In the genomic region with DNA sequence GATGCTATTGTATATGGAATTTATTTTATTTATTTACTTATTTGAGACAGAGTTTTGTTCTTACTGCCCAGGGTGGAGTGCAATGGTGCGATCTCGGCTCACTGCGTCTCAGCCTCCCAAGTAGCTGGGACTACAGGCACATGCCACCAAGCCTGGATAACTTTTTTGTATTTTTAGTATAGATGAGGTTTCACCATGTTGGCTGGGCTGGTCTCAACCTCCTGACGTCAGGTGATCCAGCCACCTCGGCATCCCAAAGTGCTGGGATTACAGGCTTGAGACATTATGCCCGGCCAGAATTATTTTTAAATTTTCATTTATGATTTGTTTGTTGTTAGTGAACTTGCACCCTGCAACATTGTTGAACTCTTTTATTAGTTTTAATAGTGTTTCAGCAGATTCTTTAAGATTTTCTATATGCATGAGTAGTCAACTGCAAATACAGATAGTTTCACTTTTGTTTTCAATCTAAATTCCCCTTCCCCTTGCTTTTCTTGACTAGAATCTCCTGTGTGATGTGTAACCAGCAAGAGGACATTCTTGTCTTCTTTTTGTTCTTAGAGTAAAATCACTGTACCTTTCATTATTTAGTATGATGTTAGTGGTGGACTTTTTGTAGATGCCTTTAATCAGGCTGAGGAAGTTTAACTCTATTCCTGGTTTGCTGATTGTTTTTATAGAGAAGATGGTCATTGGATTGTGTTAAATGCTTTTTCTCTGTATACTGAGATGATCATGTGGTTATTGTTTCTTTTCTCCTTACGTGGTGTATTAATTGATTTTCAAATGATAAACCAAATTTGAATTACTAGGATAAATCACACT, we compare ENCODE assay signal across 1 cellular context.
TF ChIP-seq lines count a peak whose summit lies in the region.

No MANE protein-coding gene starts in this region.

TF ChIP-seq in GM23338, 12 proteins besides CTCF, POLR2A, EP300 and RAD21 (continued from another document):
- TF ChIP-seq, protein P1, sequence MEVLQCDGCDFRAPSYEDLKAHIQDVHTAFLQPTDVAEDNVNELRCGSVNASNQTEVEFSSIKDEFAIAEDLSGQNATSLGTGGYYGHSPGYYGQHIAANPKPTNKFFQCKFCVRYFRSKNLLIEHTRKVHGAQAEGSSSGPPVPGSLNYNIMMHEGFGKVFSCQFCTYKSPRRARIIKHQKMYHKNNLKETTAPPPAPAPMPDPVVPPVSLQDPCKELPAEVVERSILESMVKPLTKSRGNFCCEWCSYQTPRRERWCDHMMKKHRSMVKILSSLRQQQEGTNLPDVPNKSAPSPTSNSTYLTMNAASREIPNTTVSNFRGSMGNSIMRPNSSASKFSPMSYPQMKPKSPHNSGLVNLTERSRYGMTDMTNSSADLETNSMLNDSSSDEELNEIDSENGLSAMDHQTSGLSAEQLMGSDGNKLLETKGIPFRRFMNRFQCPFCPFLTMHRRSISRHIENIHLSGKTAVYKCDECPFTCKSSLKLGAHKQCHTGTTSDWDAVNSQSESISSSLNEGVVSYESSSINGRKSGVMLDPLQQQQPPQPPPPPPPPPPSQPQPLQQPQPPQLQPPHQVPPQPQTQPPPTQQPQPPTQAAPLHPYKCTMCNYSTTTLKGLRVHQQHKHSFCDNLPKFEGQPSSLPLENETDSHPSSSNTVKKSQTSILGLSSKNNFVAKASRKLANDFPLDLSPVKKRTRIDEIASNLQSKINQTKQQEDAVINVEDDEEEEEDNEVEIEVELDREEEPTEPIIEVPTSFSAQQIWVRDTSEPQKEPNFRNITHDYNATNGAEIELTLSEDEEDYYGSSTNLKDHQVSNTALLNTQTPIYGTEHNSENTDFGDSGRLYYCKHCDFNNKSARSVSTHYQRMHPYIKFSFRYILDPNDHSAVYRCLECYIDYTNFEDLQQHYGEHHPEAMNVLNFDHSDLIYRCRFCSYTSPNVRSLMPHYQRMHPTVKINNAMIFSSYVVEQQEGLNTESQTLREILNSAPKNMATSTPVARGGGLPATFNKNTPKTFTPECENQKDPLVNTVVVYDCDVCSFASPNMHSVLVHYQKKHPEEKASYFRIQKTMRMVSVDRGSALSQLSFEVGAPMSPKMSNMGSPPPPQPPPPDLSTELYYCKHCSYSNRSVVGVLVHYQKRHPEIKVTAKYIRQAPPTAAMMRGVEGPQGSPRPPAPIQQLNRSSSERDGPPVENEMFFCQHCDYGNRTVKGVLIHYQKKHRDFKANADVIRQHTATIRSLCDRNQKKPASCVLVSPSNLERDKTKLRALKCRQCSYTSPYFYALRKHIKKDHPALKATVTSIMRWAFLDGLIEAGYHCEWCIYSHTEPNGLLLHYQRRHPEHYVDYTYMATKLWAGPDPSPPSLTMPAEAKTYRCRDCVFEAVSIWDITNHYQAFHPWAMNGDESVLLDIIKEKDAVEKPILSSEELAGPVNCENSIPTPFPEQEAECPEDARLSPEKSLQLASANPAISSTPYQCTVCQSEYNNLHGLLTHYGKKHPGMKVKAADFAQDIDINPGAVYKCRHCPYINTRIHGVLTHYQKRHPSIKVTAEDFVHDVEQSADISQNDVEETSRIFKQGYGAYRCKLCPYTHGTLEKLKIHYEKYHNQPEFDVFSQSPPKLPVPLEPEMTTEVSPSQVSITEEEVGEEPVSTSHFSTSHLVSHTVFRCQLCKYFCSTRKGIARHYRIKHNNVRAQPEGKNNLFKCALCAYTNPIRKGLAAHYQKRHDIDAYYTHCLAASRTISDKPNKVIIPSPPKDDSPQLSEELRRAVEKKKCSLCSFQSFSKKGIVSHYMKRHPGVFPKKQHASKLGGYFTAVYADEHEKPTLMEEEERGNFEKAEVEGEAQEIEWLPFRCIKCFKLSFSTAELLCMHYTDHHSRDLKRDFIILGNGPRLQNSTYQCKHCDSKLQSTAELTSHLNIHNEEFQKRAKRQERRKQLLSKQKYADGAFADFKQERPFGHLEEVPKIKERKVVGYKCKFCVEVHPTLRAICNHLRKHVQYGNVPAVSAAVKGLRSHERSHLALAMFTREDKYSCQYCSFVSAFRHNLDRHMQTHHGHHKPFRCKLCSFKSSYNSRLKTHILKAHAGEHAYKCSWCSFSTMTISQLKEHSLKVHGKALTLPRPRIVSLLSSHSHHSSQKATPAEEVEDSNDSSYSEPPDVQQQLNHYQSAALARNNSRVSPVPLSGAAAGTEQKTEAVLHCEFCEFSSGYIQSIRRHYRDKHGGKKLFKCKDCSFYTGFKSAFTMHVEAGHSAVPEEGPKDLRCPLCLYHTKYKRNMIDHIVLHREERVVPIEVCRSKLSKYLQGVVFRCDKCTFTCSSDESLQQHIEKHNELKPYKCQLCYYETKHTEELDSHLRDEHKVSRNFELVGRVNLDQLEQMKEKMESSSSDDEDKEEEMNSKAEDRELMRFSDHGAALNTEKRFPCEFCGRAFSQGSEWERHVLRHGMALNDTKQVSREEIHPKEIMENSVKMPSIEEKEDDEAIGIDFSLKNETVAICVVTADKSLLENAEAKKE (CRISPR knock-in tag; IDR thresholded peaks at IDR 0.05) = no peak
- no peak for TF ChIP-seq CREB1 (CRISPR knock-in tag; IDR thresholded peaks at IDR 0.05; ENCODE audit: low read depth)
- no peak for TF ChIP-seq ZNF331 (CRISPR knock-in tag; IDR thresholded peaks at IDR 0.05; ENCODE audit: low read depth)
- no peak for TF ChIP-seq ZNF114 (CRISPR knock-in tag; IDR thresholded peaks at IDR 0.05)
- TF ChIP-seq NANOG (IDR thresholded peaks at IDR 0.05; ENCODE audit: borderline replicate concordance) = no peak
- TF ChIP-seq EZH2 (IDR thresholded peaks at IDR 0.05; ENCODE audit: low read depth, unreplicated experiment) = no peak
- no peak for TF ChIP-seq EZH2phosphoT487 (IDR thresholded peaks at IDR 0.05; ENCODE audit: unreplicated experiment)
- no peak for TF ChIP-seq STAT1 (IDR thresholded peaks at IDR 0.05; ENCODE audit: unreplicated experiment)
- TF ChIP-seq, protein P2, sequence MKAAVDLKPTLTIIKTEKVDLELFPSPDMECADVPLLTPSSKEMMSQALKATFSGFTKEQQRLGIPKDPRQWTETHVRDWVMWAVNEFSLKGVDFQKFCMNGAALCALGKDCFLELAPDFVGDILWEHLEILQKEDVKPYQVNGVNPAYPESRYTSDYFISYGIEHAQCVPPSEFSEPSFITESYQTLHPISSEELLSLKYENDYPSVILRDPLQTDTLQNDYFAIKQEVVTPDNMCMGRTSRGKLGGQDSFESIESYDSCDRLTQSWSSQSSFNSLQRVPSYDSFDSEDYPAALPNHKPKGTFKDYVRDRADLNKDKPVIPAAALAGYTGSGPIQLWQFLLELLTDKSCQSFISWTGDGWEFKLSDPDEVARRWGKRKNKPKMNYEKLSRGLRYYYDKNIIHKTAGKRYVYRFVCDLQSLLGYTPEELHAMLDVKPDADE (IDR thresholded peaks at IDR 0.05) = no peak
- TF ChIP-seq, protein P3, sequence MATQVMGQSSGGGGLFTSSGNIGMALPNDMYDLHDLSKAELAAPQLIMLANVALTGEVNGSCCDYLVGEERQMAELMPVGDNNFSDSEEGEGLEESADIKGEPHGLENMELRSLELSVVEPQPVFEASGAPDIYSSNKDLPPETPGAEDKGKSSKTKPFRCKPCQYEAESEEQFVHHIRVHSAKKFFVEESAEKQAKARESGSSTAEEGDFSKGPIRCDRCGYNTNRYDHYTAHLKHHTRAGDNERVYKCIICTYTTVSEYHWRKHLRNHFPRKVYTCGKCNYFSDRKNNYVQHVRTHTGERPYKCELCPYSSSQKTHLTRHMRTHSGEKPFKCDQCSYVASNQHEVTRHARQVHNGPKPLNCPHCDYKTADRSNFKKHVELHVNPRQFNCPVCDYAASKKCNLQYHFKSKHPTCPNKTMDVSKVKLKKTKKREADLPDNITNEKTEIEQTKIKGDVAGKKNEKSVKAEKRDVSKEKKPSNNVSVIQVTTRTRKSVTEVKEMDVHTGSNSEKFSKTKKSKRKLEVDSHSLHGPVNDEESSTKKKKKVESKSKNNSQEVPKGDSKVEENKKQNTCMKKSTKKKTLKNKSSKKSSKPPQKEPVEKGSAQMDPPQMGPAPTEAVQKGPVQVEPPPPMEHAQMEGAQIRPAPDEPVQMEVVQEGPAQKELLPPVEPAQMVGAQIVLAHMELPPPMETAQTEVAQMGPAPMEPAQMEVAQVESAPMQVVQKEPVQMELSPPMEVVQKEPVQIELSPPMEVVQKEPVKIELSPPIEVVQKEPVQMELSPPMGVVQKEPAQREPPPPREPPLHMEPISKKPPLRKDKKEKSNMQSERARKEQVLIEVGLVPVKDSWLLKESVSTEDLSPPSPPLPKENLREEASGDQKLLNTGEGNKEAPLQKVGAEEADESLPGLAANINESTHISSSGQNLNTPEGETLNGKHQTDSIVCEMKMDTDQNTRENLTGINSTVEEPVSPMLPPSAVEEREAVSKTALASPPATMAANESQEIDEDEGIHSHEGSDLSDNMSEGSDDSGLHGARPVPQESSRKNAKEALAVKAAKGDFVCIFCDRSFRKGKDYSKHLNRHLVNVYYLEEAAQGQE (IDR thresholded peaks at IDR 0.05; ENCODE audit: unreplicated experiment) = no peak
- TF ChIP-seq POLR2AphosphoS5 (IDR thresholded peaks at IDR 0.05; ENCODE audit: low read depth) = no peak
